27 cellular contexts compared by ENCODE assay signal in the genomic region with DNA sequence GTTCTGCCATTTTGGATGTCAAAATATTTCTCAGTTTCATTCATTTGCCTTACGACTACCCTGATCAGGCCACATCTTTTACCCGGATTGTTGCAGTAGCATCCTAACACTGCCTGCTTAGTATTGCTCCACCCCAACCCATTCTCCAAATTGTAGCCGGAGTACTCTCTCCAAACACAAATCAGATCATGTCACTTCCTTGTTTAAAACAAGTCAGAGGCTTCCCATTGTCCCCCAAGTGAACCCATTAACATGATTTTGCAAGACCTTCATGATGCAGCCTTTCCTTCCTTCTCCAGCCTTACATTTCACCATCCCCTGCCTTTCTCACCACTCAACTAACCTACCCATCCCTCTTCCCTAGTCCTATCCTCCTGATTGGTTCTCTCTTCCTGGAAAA.
"Had no signal": no experiment of that assay in that cellular context is flagged by ENCODE, and none has a peak within 500 bp of the region (broad histone marks: within the 10 kb centered on the region; RNA-seq: fewer than 3 reads in every experiment).

No MANE protein-coding gene starts in this region.

- ATAC-seq: K562, Panc1, PC-3 had no signal

- H3K4me3 Mint-ChIP-seq: IgD-negative memory B cell had no signal

- H3K27ac Mint-ChIP-seq: IgD-negative memory B cell had no signal

- H3K4me3 ChIP-seq: K562, SJSA1, SK-N-MC had no signal

- H3K4me1 Mint-ChIP-seq: IgD-negative memory B cell had no signal

- DNase-seq: Kasumi-1; MM.1S; NCI-H1092; NCI-H1105 treated with DMSO at 0.1 percent for 48 hours; NCI-H1417 treated with DMSO at 0.1 percent for 48 hours; NCI-H146; NCI-H1694 treated with DMSO at 0.1 percent for 48 hours; NCI-H2029; NCI-H2081 treated with DMSO at 0.1 percent for 48 hours; NCI-H2171; NCI-H226; NCI-H446; NCI-H510A; NCI-H524 treated with DMSO at 0.1 percent for 48 hours; NCI-H69; NCI-H774; NK-92 treated with Interleukin-12 subunit alpha and Interleukin-12 subunit beta, amount 100 ng/mL, for 24 hours; PC-3; SHP77 had no signal

- H3K4me1 ChIP-seq: SJSA1 had no signal

- H3K27ac ChIP-seq: HL-60, KMS-11, RWPE1, SJSA1, SK-N-MC had no signal

- H3K27me3 Mint-ChIP-seq: IgD-negative memory B cell had no signal

- H3K27me3 ChIP-seq: SJSA1 had no signal

- H3K9me3 ChIP-seq: SJSA1 had no signal

- H3K36me3 ChIP-seq: SJSA1 had no signal
